Comparison of ENCODE assay signal across 20 cellular contexts in the genomic region with DNA sequence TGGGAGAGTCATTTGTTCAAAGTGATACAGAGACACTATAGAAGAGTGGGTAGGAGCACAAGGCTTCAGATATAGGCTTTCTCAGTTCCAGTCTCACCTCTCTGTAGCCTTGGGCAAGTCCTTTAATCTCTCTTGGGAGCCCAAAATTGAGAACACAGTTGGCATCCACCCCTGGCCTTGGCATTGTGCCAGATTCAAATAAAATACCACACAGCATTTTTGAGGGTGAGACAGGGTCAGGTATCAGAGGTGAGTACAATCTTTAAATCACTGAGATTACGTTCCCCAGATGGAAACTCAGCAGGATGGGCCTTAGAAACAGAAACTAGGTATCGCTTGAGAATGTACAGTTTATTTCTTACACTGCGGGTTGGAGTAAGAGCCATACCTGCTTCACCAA. TPM values are rescaled to one million over a fixed set of nuclear protein-coding genes. Genes with fewer than 3 reads are reported as not detected.
A peak's percentile ranks its signal among the peaks of the same experiment; 100 is the strongest.
DNase-seq lines count a peak whose midpoint lies in the region; ATAC-seq and TF ChIP-seq lines count a peak whose summit lies in the region.
"Had no signal": no experiment of that assay in that cellular context is flagged by ENCODE, and none has a peak within 500 bp of the region (broad histone marks: within the 10 kb centered on the region; RNA-seq: fewer than 3 reads in every experiment).

No MANE protein-coding gene starts in this region.

- DNase-seq in DMS79 treated with DMSO at 0.1 percent for 48 hours (lab: John Stamatoyannopoulos, UW) (peak; percentile 10), DMS79 (lab: John Stamatoyannopoulos, UW) (no peak), MCF 10A (ENCODE audit: unreplicated experiment) (peak; percentile 4), mammary epithelial cell (no peak), NCI-H1105 treated with DMSO at 0.1 percent for 48 hours (lab: John Stamatoyannopoulos, UW) (peak; percentile 5), endothelial cell (ENCODE audit: low spot score) (no peak)
- DNase-seq: GOT3, KBM-7, NCI-H187 treated with DMSO at 0.1 percent for 48 hours, NCI-H2107, NCI-H226, NCI-H510A, SHP77, T-cell had no signal

- POLR2A ChIA-PET in MCF 10A (lab: Yijun Ruan, JAX): no interaction called here

- H3K27ac Mint-ChIP-seq in MCF 10A (ENCODE audit: low read depth, unreplicated experiment): no peak overlapping the region
- H3K27ac Mint-ChIP-seq in endothelial cell (ENCODE audit: unreplicated experiment): peak overlapping the region; percentile 94
- H3K27ac Mint-ChIP-seq: T-cell had no signal

- H3K79me2 ChIP-seq in mammary epithelial cell (ENCODE audit: insufficient read depth, low read length): no peaks in the 10 kb centered on the region

- H3K27me3 Mint-ChIP-seq in MCF 10A (ENCODE audit: insufficient read depth, unreplicated experiment): peaks cover 7% of the 10 kb centered on the region
- H3K27me3 Mint-ChIP-seq in endothelial cell (ENCODE audit: unreplicated experiment): no peaks in the 10 kb centered on the region

- H3K9me3 Mint-ChIP-seq in MCF 10A (ENCODE audit: unreplicated experiment): no peaks in the 10 kb centered on the region
- no peaks in the 10 kb centered on the region for H3K9me3 Mint-ChIP-seq in endothelial cell (ENCODE audit: unreplicated experiment)
- H3K9me3 Mint-ChIP-seq: T-cell had no signal

- H3K9ac ChIP-seq in mammary epithelial cell (ENCODE audit: insufficient read depth, low read length): no peak overlapping the region

- H3K36me3 ChIP-seq in mammary epithelial cell (ENCODE audit: insufficient read depth, low read length): no peaks in the 10 kb centered on the region
- H3K36me3 ChIP-seq: HAP-1, MG63 had no signal

- CTCF ChIA-PET in MCF 10A (lab: Yijun Ruan, JAX) (interaction anchor here (0.6 kb wide), 1 partner anchor 23 kb away, joined by 4 read pairs; no protein-coding TSS in a partner anchor), mammary epithelial cell (lab: Charles Lee; ENCODE audit: low non-redundant PET) (no interaction called here)

- no peak overlapping the region for H3K27ac ChIP-seq in mammary epithelial cell (ENCODE audit: insufficient read depth, low read depth, low read length)
- H3K27ac ChIP-seq: HL-60, RWPE1 had no signal

- no TSS peak for BruUV-seq in MCF 10A (replicated peaks; lab: Mats Ljungman, UMichigan)
- no TSS peak for BruUV-seq in mammary epithelial cell (replicated peaks; lab: Mats Ljungman, UMichigan)

- H3K4me3 Mint-ChIP-seq in MCF 10A (ENCODE audit: unreplicated experiment) (no peak overlapping the region), endothelial cell (ENCODE audit: unreplicated experiment) (no peak overlapping the region)
- H3K4me3 Mint-ChIP-seq: T-cell had no signal

- peaks cover 3% of the 10 kb centered on the region for H3K4me1 ChIP-seq in mammary epithelial cell (ENCODE audit: insufficient read depth, low read length)

- no peaks in the 10 kb centered on the region for H3K27me3 ChIP-seq in mammary epithelial cell (ENCODE audit: insufficient read depth, low read length)
- H3K27me3 ChIP-seq: MG63 had no signal

- H3K4me2 ChIP-seq in mammary epithelial cell (ENCODE audit: insufficient read depth, low read depth, low read length): no peak overlapping the region

- no peak overlapping the region for H2AFZ ChIP-seq in mammary epithelial cell (ENCODE audit: low read depth, low read length)

- in situ Hi-C loops in mammary epithelial cell (cut with MboI; ENCODE audit: low sequenced_read_pairs in 2 of 2): no loop called here

- ATAC-seq in GM21717 (IDR thresholded peaks at IDR 0.05; ENCODE audit: unreplicated experiment) (no peak), HG02885 (IDR thresholded peaks at IDR 0.05; ENCODE audit: poor library complexity, unreplicated experiment) (no peak)

- H3K36me3 Mint-ChIP-seq in MCF 10A (ENCODE audit: insufficient read depth, unreplicated experiment) (no peaks in the 10 kb centered on the region), endothelial cell (ENCODE audit: low read depth, unreplicated experiment) (no peaks in the 10 kb centered on the region)
- H3K36me3 Mint-ChIP-seq: T-cell had no signal

- H3K4me1 Mint-ChIP-seq in MCF 10A (ENCODE audit: insufficient read depth, unreplicated experiment): peaks cover 6% of the 10 kb centered on the region
- H3K4me1 Mint-ChIP-seq in endothelial cell (ENCODE audit: unreplicated experiment): peaks cover 15% of the 10 kb centered on the region

- H4K20me1 ChIP-seq in mammary epithelial cell (ENCODE audit: insufficient read depth, low read length): no peaks in the 10 kb centered on the region

- TF ChIP-seq CTCF in MCF 10A (IDR thresholded peaks at IDR 0.05; ENCODE audit: unreplicated experiment) (no peak), mammary epithelial cell (conservative IDR thresholded peaks at IDR 0.05 in 1 of 2, IDR thresholded peaks at IDR 0.05 in 1 of 2; ENCODE audit: extremely low read depth in 1 of 2, insufficient read depth in 1 of 2, low read depth in 1 of 2, low read length in 2 of 2) (no peak), endothelial cell (IDR thresholded peaks at IDR 0.05; ENCODE audit: unreplicated experiment) (no peak)

- no peaks in the 10 kb centered on the region for H3K9me3 ChIP-seq in mammary epithelial cell (replicated peaks; ENCODE audit: insufficient read depth, low read length)
- H3K9me3 ChIP-seq: HAP-1, MG63 had no signal

- dilution Hi-C loops in mammary epithelial cell (cut with HindIII; ENCODE audit: low sequenced_read_pairs): no loop called here

- WGBS in mammary epithelial cell (ENCODE audit: low coverage, missing lambda C conversion rate): 82% methylated on average over 3 of the region's 3 CpGs

- intact Hi-C loops in MCF 10A (cut with micrococcal nuclease) (loop anchor here (1.0 kb wide), 1 partner anchor 16 kb away; no protein-coding TSS in a partner anchor), mammary epithelial cell (cut with micrococcal nuclease) (no loop called here)

- no peak overlapping the region for H3K4me3 ChIP-seq in mammary epithelial cell (replicated peaks in 1 of 3; ENCODE audit: insufficient read depth in 1 of 3, low read depth in 2 of 3, low read length in 3 of 3)
- H3K4me3 ChIP-seq: HAP-1, MG63 had no signal

RNA-seq across cellular contexts. Expression of gene SMIM10L2A, which starts 25.2 kb away (rescaled TPM):
- total RNA-seq in MCF 10A (2022) (0.16 and 0.20 TPM in 2 replicates), mammary epithelial cell (10 to 100 TPM in 1 of 2 donors, 1 to 10 TPM in 1; 3.7 to 27.5 TPM), endothelial cell (ENCODE audit: unreplicated experiment) (23.6 TPM)
- polyA plus RNA-seq in mammary epithelial cell: 2.3 TPM
- 4.3 TPM for polyA minus RNA-seq in mammary epithelial cell

RNA-seq across cellular contexts. Expression of gene ZNF449, which starts 52.0 kb away (rescaled TPM):
- total RNA-seq in MCF 10A (2022): 6.2 and 7.6 TPM in 2 replicates
- total RNA-seq in mammary epithelial cell: 1 to 10 TPM; 7.8 to 9.7 TPM
- polyA plus RNA-seq in mammary epithelial cell: 1.6 TPM
- 2.1 TPM for polyA minus RNA-seq in mammary epithelial cell
- 17.0 TPM for total RNA-seq in endothelial cell (ENCODE audit: unreplicated experiment)

RNA-seq across cellular contexts. Expression of gene ZNF75D, which starts 52.7 kb away (rescaled TPM):
- total RNA-seq in MCF 10A (2022): 4.9 and 5.4 TPM in 2 replicates
- 1 to 10 TPM; 5.6 to 6.7 TPM for total RNA-seq in mammary epithelial cell
- 2.3 TPM for polyA plus RNA-seq in mammary epithelial cell
- polyA minus RNA-seq in mammary epithelial cell: 1.4 TPM
- 21.8 TPM for total RNA-seq in endothelial cell (ENCODE audit: unreplicated experiment)

Comparison
In these comparisons a context has a peak if more than half of its experiments do, and no peak if none do; other contexts are left out.
1. DNase-seq: peak in DMS79 treated with DMSO at 0.1 percent for 48 hours (single experiment), MCF 10A (single experiment) and NCI-H1105 treated with DMSO at 0.1 percent for 48 hours (single experiment); none in DMS79 (single experiment), mammary epithelial cell (single experiment) and endothelial cell (single experiment).